In genomic region chr19:46725859-46726393, GRCh38 we compare ENCODE assay signal across 31 cellular contexts. TPM values are rescaled to one million over a fixed set of nuclear protein-coding genes. Genes with fewer than 3 reads are reported as not detected.
DNase-seq lines count a peak whose midpoint lies in the region; ATAC-seq, FAIRE-seq and TF ChIP-seq lines count a peak whose summit lies in the region.
"Had no signal": no experiment of that assay in that cellular context is flagged by ENCODE, and none has a peak within 500 bp of the region (broad histone marks: within the 10 kb centered on the region; RNA-seq: fewer than 3 reads in every experiment).

No MANE protein-coding gene starts in this region.

- H3K36me3 ChIP-seq in mammary epithelial cell (ENCODE audit: insufficient read depth, low read length): peaks cover 32% of the 10 kb centered on the region
- peaks cover 55 to 92% of the 10 kb centered on the region in 2 experiments for H3K36me3 ChIP-seq in HepG2 (replicated peaks in 1 of 2; ENCODE audit: control insufficient read depth in 1 of 2, insufficient read depth in 2 of 2, low read length in 2 of 2)

- no peaks in the 10 kb centered on the region for H3K27me3 Mint-ChIP-seq in MCF 10A (ENCODE audit: insufficient read depth, unreplicated experiment)
- no peaks in the 10 kb centered on the region; the same call in 1 of the 2 replicates for H3K27me3 Mint-ChIP-seq in WTC11 (ENCODE audit: low read depth)
- H3K27me3 Mint-ChIP-seq: activated CD4-positive, alpha-beta T cell treated with anti-CD3 and anti-CD28 coated beads for 36 hours; stimulated activated naive CD8-positive, alpha-beta T cell treated with anti-CD3 and anti-CD28 coated beads, Interleukin-15, Interleukin-2, amounts not matched to agents 100 ng/mL and 50 ng/mL, for 24 hours had no signal

- peak overlapping the region; percentile 44 for H3K27ac Mint-ChIP-seq in MCF 10A (ENCODE audit: low read depth, unreplicated experiment)
- peak overlapping the region; percentile 89 for H3K27ac Mint-ChIP-seq in WTC11
- H3K27ac Mint-ChIP-seq: activated CD4-positive, alpha-beta T cell treated with anti-CD3 and anti-CD28 coated beads for 36 hours; CD8-positive, alpha-beta T cell; stimulated activated naive CD8-positive, alpha-beta T cell treated with anti-CD3 and anti-CD28 coated beads, Interleukin-15, Interleukin-2, amounts not matched to agents 100 ng/mL and 50 ng/mL, for 24 hours; T-helper 2 cell treated with Interferon-gamma antibody and Interleukin-4, amounts not matched to agents 5 μg/mL and 100 μg/mL, for 36 hours had no signal

- peaks cover 60% of the 10 kb centered on the region for H3K36me3 Mint-ChIP-seq in MCF 10A (ENCODE audit: insufficient read depth, unreplicated experiment)
- H3K36me3 Mint-ChIP-seq in WTC11: peaks cover 54% of the 10 kb centered on the region

- H3K27me3 ChIP-seq in mammary epithelial cell (ENCODE audit: insufficient read depth, low read length): no peaks in the 10 kb centered on the region
- no peaks in the 10 kb centered on the region for H3K27me3 ChIP-seq in HepG2 (ENCODE audit: control insufficient read depth in 1 of 2, insufficient read depth in 2 of 2, low read length in 2 of 2)
- H3K27me3 ChIP-seq: esophagus muscularis mucosa, foreskin keratinocyte, heart right ventricle, thyroid gland, vagina had no signal

- no peak overlapping the region for H3K4me3 ChIP-seq in mammary epithelial cell (replicated peaks in 1 of 3; ENCODE audit: insufficient read depth in 1 of 3, low read depth in 2 of 3, low read length in 3 of 3)
- no peak overlapping the region for H3K4me3 ChIP-seq in HepG2 (replicated peaks in 1 of 3; ENCODE audit: insufficient read depth in 1 of 3, low read depth in 2 of 3, low read length in 3 of 3)
- H3K4me3 ChIP-seq: A549, coronary artery, esophagus muscularis mucosa, K562, lower lobe of right lung, thyroid gland, vagina had no signal

- H2AFZ ChIP-seq in mammary epithelial cell (ENCODE audit: low read depth, low read length) (no peak overlapping the region), HepG2 (ENCODE audit: low read length) (no peak overlapping the region)

- in situ Hi-C loops in mammary epithelial cell (cut with MboI; ENCODE audit: low sequenced_read_pairs in 2 of 2): no loop called here
- in situ Hi-C loops in HepG2 (cut with HindIII; ENCODE audit: extremely low pct_ligation_motif_present, low pct_unique_long_range_greater_than_20kb): no loop called here

- no peak for TF ChIP-seq RAD21 in HepG2 (CRISPR knock-in tag; IDR thresholded peaks at IDR 0.05)

- H3K27ac ChIP-seq in mammary epithelial cell (ENCODE audit: insufficient read depth, low read depth, low read length) (no peak overlapping the region), HepG2 (ENCODE audit: extremely low read length, insufficient read depth, low read length) (no peak overlapping the region)
- H3K27ac ChIP-seq: A549, coronary artery, esophagus muscularis mucosa, foreskin keratinocyte, lower lobe of right lung, thyroid gland, vagina had no signal

- intact Hi-C loops in MCF 10A (cut with micrococcal nuclease) (no loop called here), mammary epithelial cell (cut with micrococcal nuclease) (no loop called here), HepG2 (cut with micrococcal nuclease; ENCODE audit: unreplicated experiment) (no loop called here)

- no peak overlapping the region for H3K9ac ChIP-seq in mammary epithelial cell (ENCODE audit: insufficient read depth, low read length)
- H3K9ac ChIP-seq in HepG2 (ENCODE audit: insufficient read depth, low read depth, low read length): no peak overlapping the region

- FAIRE-seq in HepG2 (lab: Jason Lieb, UNC): no peak
- FAIRE-seq: A549, bronchial epithelial cell, K562 had no signal

- H3K4me1 Mint-ChIP-seq in MCF 10A (ENCODE audit: insufficient read depth, unreplicated experiment) (no peaks in the 10 kb centered on the region), WTC11 (peaks cover 14% of the 10 kb centered on the region)

- no peak for DNase-seq in MCF 10A (ENCODE audit: unreplicated experiment)
- no peak for DNase-seq in mammary epithelial cell
- no peak for DNase-seq in WTC11 (ENCODE audit: low spot score)
- DNase-seq in HepG2 (ENCODE audit: low spot score): no peak
- DNase-seq in NCI-H1436 (lab: John Stamatoyannopoulos, UW): no peak
- DNase-seq in DMS 273 treated with DMSO at 0.1 percent for 48 hours (lab: John Stamatoyannopoulos, UW): no peak
- DNase-seq in DMS 273 (lab: John Stamatoyannopoulos, UW; ENCODE audit: unreplicated experiment): no peak
- no peak for DNase-seq in cerebellum (ENCODE audit: low spot score)
- DNase-seq: activated CD4-positive, alpha-beta T cell treated with anti-CD3 and anti-CD28 coated beads for 36 hours; activated naive CD4-positive, alpha-beta T cell treated with Interleukin-2 at 50 U/mL for 16 hours; activated T-cell treated with anti-CD3 and anti-CD28 coated beads, Interleukin-2, amount 50 U/mL, for 1 hour; AML-193; amygdala; CD8-positive, alpha-beta T cell; foreskin keratinocyte; GF-D8; HCEC 1CT; heart right ventricle; kidney glomerular epithelial cell; lower lobe of right lung; NCI-H82; thyroid gland had no signal

- TF ChIP-seq CTCF in MCF 10A (IDR thresholded peaks at IDR 0.05; ENCODE audit: unreplicated experiment) (no peak), mammary epithelial cell (conservative IDR thresholded peaks at IDR 0.05 in 1 of 2, IDR thresholded peaks at IDR 0.05 in 1 of 2; ENCODE audit: extremely low read depth in 1 of 2, insufficient read depth in 1 of 2, low read depth in 1 of 2, low read length in 2 of 2) (no peak), WTC11 (IDR thresholded peaks at IDR 0.05) (no peak), HepG2 (CRISPR knock-in tag; IDR thresholded peaks at IDR 0.05) (no peak)

- H3K9me3 Mint-ChIP-seq in MCF 10A (ENCODE audit: unreplicated experiment) (no peaks in the 10 kb centered on the region), WTC11 (no peaks in the 10 kb centered on the region)
- H3K9me3 Mint-ChIP-seq: CD8-positive, alpha-beta T cell; stimulated activated naive CD8-positive, alpha-beta T cell treated with anti-CD3 and anti-CD28 coated beads, Interleukin-15, Interleukin-2, amounts not matched to agents 100 ng/mL and 50 ng/mL, for 24 hours; T-helper 2 cell treated with Interferon-gamma antibody and Interleukin-4, amounts not matched to agents 5 μg/mL and 100 μg/mL, for 36 hours had no signal

- TF ChIP-seq EP300 in HepG2 (IDR thresholded peaks at IDR 0.05; ENCODE audit: low read depth in 2 of 2, low read length in 2 of 2) (no peak), HepG2 (CRISPR knock-in tag; IDR thresholded peaks at IDR 0.05; ENCODE audit: borderline replicate concordance) (no peak)

- H4K20me1 ChIP-seq in mammary epithelial cell (ENCODE audit: insufficient read depth, low read length) (no peaks in the 10 kb centered on the region), HepG2 (ENCODE audit: insufficient read depth, low read length) (peaks cover 13% of the 10 kb centered on the region; the same call in 1 of the 2 replicates)

- TF ChIP-seq POLR2A in HepG2 (IDR thresholded peaks at IDR 0.05; ENCODE audit: insufficient read depth in 1 of 2, low read depth in 2 of 2, low read length in 2 of 2): no peak

- BruUV-seq in MCF 10A (replicated peaks; lab: Mats Ljungman, UMichigan) (no TSS peak), mammary epithelial cell (replicated peaks; lab: Mats Ljungman, UMichigan) (no TSS peak), HepG2 (replicated peaks; lab: Mats Ljungman, UMichigan) (no TSS peak)

- peaks cover 22% of the 10 kb centered on the region for H3K4me1 ChIP-seq in mammary epithelial cell (ENCODE audit: insufficient read depth, low read length)
- peaks cover 12% of the 10 kb centered on the region for H3K4me1 ChIP-seq in HepG2 (ENCODE audit: insufficient read depth, low read length)
- H3K4me1 ChIP-seq: foreskin keratinocyte, thyroid gland had no signal

- CTCF ChIA-PET in MCF 10A (lab: Yijun Ruan, JAX) (interaction anchor here (0.7 kb wide), 1 partner anchor 189 kb away, joined by 3 read pairs; no protein-coding TSS in a partner anchor), mammary epithelial cell (lab: Charles Lee; ENCODE audit: low non-redundant PET) (no interaction called here), WTC11 (lab: Charles Lee) (no interaction called here), HepG2 (lab: Yijun Ruan, JAX; ENCODE audit: low intra/inter-chr PET ratio, low total read pairs) (no interaction called here)

- 80% methylated on average over 7 of the region's 9 CpGs for WGBS in mammary epithelial cell (ENCODE audit: low coverage, missing lambda C conversion rate)
- 97% methylated on average over 9 of the region's 9 CpGs for WGBS in HepG2 (ENCODE audit: low lambda C conversion rate)

- POLR2A ChIA-PET in MCF 10A (lab: Yijun Ruan, JAX) (no interaction called here), WTC11 (lab: Charles Lee) (no interaction called here), HepG2 (lab: Yijun Ruan, JAX) (no interaction called here)

- H3K4me2 ChIP-seq in mammary epithelial cell (ENCODE audit: insufficient read depth, low read depth, low read length): no peak overlapping the region
- H3K4me2 ChIP-seq in HepG2 (ENCODE audit: low read depth, low read length): no peak overlapping the region
- H3K4me2 ChIP-seq: A549 had no signal

- H3K9me3 ChIP-seq in mammary epithelial cell (replicated peaks; ENCODE audit: insufficient read depth, low read length) (no peaks in the 10 kb centered on the region), HepG2 (ENCODE audit: low read length) (no peaks in the 10 kb centered on the region)
- H3K9me3 ChIP-seq: A549, esophagus muscularis mucosa, heart right ventricle, lower lobe of right lung, thyroid gland, vagina had no signal

- H3K79me2 ChIP-seq in mammary epithelial cell (ENCODE audit: insufficient read depth, low read length) (peaks cover 41% of the 10 kb centered on the region), HepG2 (ENCODE audit: insufficient read depth, low read length) (no peaks in the 10 kb centered on the region)

- dilution Hi-C loops in mammary epithelial cell (cut with HindIII; ENCODE audit: low sequenced_read_pairs): no loop called here

- H3K4me3 Mint-ChIP-seq in MCF 10A (ENCODE audit: unreplicated experiment): no peak overlapping the region
- no peak overlapping the region for H3K4me3 Mint-ChIP-seq in WTC11
- H3K4me3 Mint-ChIP-seq: activated CD4-positive, alpha-beta T cell treated with anti-CD3 and anti-CD28 coated beads for 36 hours; CD8-positive, alpha-beta T cell; stimulated activated naive CD8-positive, alpha-beta T cell treated with anti-CD3 and anti-CD28 coated beads, Interleukin-15, Interleukin-2, amounts not matched to agents 100 ng/mL and 50 ng/mL, for 24 hours; T-helper 2 cell treated with Interferon-gamma antibody and Interleukin-4, amounts not matched to agents 5 μg/mL and 100 μg/mL, for 36 hours had no signal

- ATAC-seq in WTC11 (no peak), HepG2 (no peak)
- ATAC-seq: A549; activated CD4-positive, alpha-beta T cell treated with anti-CD3 and anti-CD28 coated beads for 36 hours; CD8-positive, alpha-beta T cell; foreskin keratinocyte; heart right ventricle; K562; lower lobe of right lung; SK-N-SH treated with all-trans-retinoic acid at 6 μM for 48 hours had no signal

RNA-seq across cellular contexts. Expression of gene PRKD2, which starts 9.0 kb away (rescaled TPM):
- total RNA-seq in MCF 10A (2022) (30.4 and 35.9 TPM in 2 replicates), mammary epithelial cell (10 to 100 TPM; 20.2 to 55.5 TPM), WTC11 (2021) (78.5 to 100 TPM (median 81.5 TPM) in 3 replicates), HepG2 (2016; rRNA removed; fragmentation: Illumina TruSeq; extraction: Trizol) (6.7 and 13.2 TPM in 2 replicates), cerebellum (9.8 TPM)
- polyA plus RNA-seq in mammary epithelial cell (23.9 TPM), HepG2 (2011; rRNA removed) (7.3 and 9.2 TPM in 2 replicates)
- 21.0 TPM for polyA minus RNA-seq in mammary epithelial cell
- 3.7 and 5.6 TPM in 2 replicates for total RNA-seq in HepG2 (2016; cell fraction: cytosol; rRNA removed; fragmentation: Illumina TruSeq; extraction: Trizol; ENCODE audit: low read depth)
- total RNA-seq in HepG2 (2016; cell fraction: insoluble cytoplasmic fraction; rRNA removed; fragmentation: Illumina TruSeq; extraction: Trizol): 7.7 and 10.7 TPM in 2 replicates
- total RNA-seq in HepG2 (2016; cell fraction: membrane; rRNA removed; fragmentation: Illumina TruSeq; extraction: Trizol): 10.7 and 11.6 TPM in 2 replicates
- total RNA-seq in HepG2 (2016; cell fraction: nucleus; rRNA removed; fragmentation: Illumina TruSeq; extraction: Trizol): 9.5 and 12.7 TPM in 2 replicates
- 5.7 and 8.3 TPM in 2 replicates for polyA plus RNA-seq in HepG2 (2011; cell fraction: cytosol; rRNA removed)
- polyA plus RNA-seq in HepG2 (2011; cell fraction: nucleus; rRNA removed): 19.6 and 26.3 TPM in 2 replicates
- polyA plus RNA-seq in HepG2 (2012): 12.3 and 18.9 TPM in 2 replicates
- 4.2 and 4.7 TPM in 2 replicates for polyA plus RNA-seq in HepG2 (2016; cell fraction: cytosol; fragmentation: Illumina TruSeq; extraction: Trizol; ENCODE audit: low read depth)
- polyA plus RNA-seq in HepG2 (2016; cell fraction: insoluble cytoplasmic fraction; fragmentation: Illumina TruSeq; extraction: Trizol; ENCODE audit: low read depth): 12.5 and 12.9 TPM in 2 replicates
- 6.8 and 7.6 TPM in 2 replicates for polyA plus RNA-seq in HepG2 (2016; cell fraction: membrane; fragmentation: Illumina TruSeq; extraction: Trizol; ENCODE audit: low read depth)
- polyA plus RNA-seq in HepG2 (2016; cell fraction: nucleus; fragmentation: Illumina TruSeq; extraction: Trizol; ENCODE audit: insufficient read depth, low read depth): 26.1 and 27.2 TPM in 2 replicates
- 10.6 and 14.4 TPM in 2 replicates for polyA minus RNA-seq in HepG2 (2011; rRNA and poly(A)+ RNA removed; ENCODE audit: low replicate concordance)
- 8.2 and 11.7 TPM in 2 replicates for polyA minus RNA-seq in HepG2 (2011; cell fraction: cytosol; rRNA and poly(A)+ RNA removed)
- polyA minus RNA-seq in HepG2 (2011; cell fraction: nucleus; rRNA and poly(A)+ RNA removed): 9.1 TPM in 2 replicates

RNA-seq across cellular contexts. Expression of gene FKRP, which starts 19.9 kb away (rescaled TPM):
- 21.2 and 23.9 TPM in 2 replicates for total RNA-seq in MCF 10A (2022)
- total RNA-seq in mammary epithelial cell: 10 to 100 TPM; 15.7 to 23.4 TPM
- polyA plus RNA-seq in mammary epithelial cell: 11.7 TPM
- 18.6 TPM for polyA minus RNA-seq in mammary epithelial cell
- total RNA-seq in WTC11 (2021): 23.4 to 26.1 TPM (median 24.1 TPM) in 3 replicates
- 4.0 and 9.8 TPM in 2 replicates for total RNA-seq in HepG2 (2016; rRNA removed; fragmentation: Illumina TruSeq; extraction: Trizol)
- 1.2 and 1.9 TPM in 2 replicates for total RNA-seq in HepG2 (2016; cell fraction: cytosol; rRNA removed; fragmentation: Illumina TruSeq; extraction: Trizol; ENCODE audit: low read depth)
- 3.4 and 11.2 TPM in 2 replicates for total RNA-seq in HepG2 (2016; cell fraction: insoluble cytoplasmic fraction; rRNA removed; fragmentation: Illumina TruSeq; extraction: Trizol)
- 3.6 and 3.7 TPM in 2 replicates for total RNA-seq in HepG2 (2016; cell fraction: membrane; rRNA removed; fragmentation: Illumina TruSeq; extraction: Trizol)
- 11.2 and 11.6 TPM in 2 replicates for total RNA-seq in HepG2 (2016; cell fraction: nucleus; rRNA removed; fragmentation: Illumina TruSeq; extraction: Trizol)
- polyA plus RNA-seq in HepG2 (2011; rRNA removed): 7.3 and 9.2 TPM in 2 replicates
- polyA plus RNA-seq in HepG2 (2011; cell fraction: cytosol; rRNA removed): 7.8 and 9.7 TPM in 2 replicates
- polyA plus RNA-seq in HepG2 (2011; cell fraction: nucleus; rRNA removed): 27.5 and 33.9 TPM in 2 replicates
- polyA plus RNA-seq in HepG2 (2012): 12.4 and 17.0 TPM in 2 replicates
- polyA plus RNA-seq in HepG2 (2016; cell fraction: cytosol; fragmentation: Illumina TruSeq; extraction: Trizol; ENCODE audit: low read depth): 0.63 and 1.3 TPM in 2 replicates
- 5.1 TPM in 2 replicates for polyA plus RNA-seq in HepG2 (2016; cell fraction: insoluble cytoplasmic fraction; fragmentation: Illumina TruSeq; extraction: Trizol; ENCODE audit: low read depth)
- 1.7 and 2.3 TPM in 2 replicates for polyA plus RNA-seq in HepG2 (2016; cell fraction: membrane; fragmentation: Illumina TruSeq; extraction: Trizol; ENCODE audit: low read depth)
- polyA plus RNA-seq in HepG2 (2016; cell fraction: nucleus; fragmentation: Illumina TruSeq; extraction: Trizol; ENCODE audit: insufficient read depth, low read depth): 34.8 and 35.7 TPM in 2 replicates
- polyA minus RNA-seq in HepG2 (2011; rRNA and poly(A)+ RNA removed; ENCODE audit: low replicate concordance): 6.9 and 11.0 TPM in 2 replicates
- 7.5 and 8.8 TPM in 2 replicates for polyA minus RNA-seq in HepG2 (2011; cell fraction: cytosol; rRNA and poly(A)+ RNA removed)
- polyA minus RNA-seq in HepG2 (2011; cell fraction: nucleus; rRNA and poly(A)+ RNA removed): 10.3 and 11.5 TPM in 2 replicates
- 18.8 TPM for total RNA-seq in cerebellum

RNA-seq across cellular contexts. Expression of gene STRN4, which starts 20.3 kb away (rescaled TPM):
- total RNA-seq in MCF 10A (2022) (90.1 and 92.3 TPM in 2 replicates), mammary epithelial cell (10 to 100 TPM; 59.2 to 92.4 TPM), WTC11 (2021) (126 to 144 TPM (median 137 TPM) in 3 replicates), HepG2 (2016; rRNA removed; fragmentation: Illumina TruSeq; extraction: Trizol) (32.2 and 43.1 TPM in 2 replicates), cerebellum (73.6 TPM)
- polyA plus RNA-seq in mammary epithelial cell (56.3 TPM), HepG2 (2011; rRNA removed) (57.3 and 80.7 TPM in 2 replicates)
- polyA minus RNA-seq in mammary epithelial cell: 72.5 TPM
- 13.6 and 15.4 TPM in 2 replicates for total RNA-seq in HepG2 (2016; cell fraction: cytosol; rRNA removed; fragmentation: Illumina TruSeq; extraction: Trizol; ENCODE audit: low read depth)
- 25.7 and 41.7 TPM in 2 replicates for total RNA-seq in HepG2 (2016; cell fraction: insoluble cytoplasmic fraction; rRNA removed; fragmentation: Illumina TruSeq; extraction: Trizol)
- total RNA-seq in HepG2 (2016; cell fraction: membrane; rRNA removed; fragmentation: Illumina TruSeq; extraction: Trizol): 30.2 and 30.9 TPM in 2 replicates
- total RNA-seq in HepG2 (2016; cell fraction: nucleus; rRNA removed; fragmentation: Illumina TruSeq; extraction: Trizol): 30.6 and 31.6 TPM in 2 replicates
- polyA plus RNA-seq in HepG2 (2011; cell fraction: cytosol; rRNA removed): 34.2 and 64.8 TPM in 2 replicates
- polyA plus RNA-seq in HepG2 (2011; cell fraction: nucleus; rRNA removed): 266 and 313 TPM in 2 replicates
- polyA plus RNA-seq in HepG2 (2012): 35.6 and 48.5 TPM in 2 replicates
- 8.5 and 9.3 TPM in 2 replicates for polyA plus RNA-seq in HepG2 (2016; cell fraction: cytosol; fragmentation: Illumina TruSeq; extraction: Trizol; ENCODE audit: low read depth)
- 34.1 and 37.8 TPM in 2 replicates for polyA plus RNA-seq in HepG2 (2016; cell fraction: insoluble cytoplasmic fraction; fragmentation: Illumina TruSeq; extraction: Trizol; ENCODE audit: low read depth)
- polyA plus RNA-seq in HepG2 (2016; cell fraction: membrane; fragmentation: Illumina TruSeq; extraction: Trizol; ENCODE audit: low read depth): 21.1 and 23.2 TPM in 2 replicates
- polyA plus RNA-seq in HepG2 (2016; cell fraction: nucleus; fragmentation: Illumina TruSeq; extraction: Trizol; ENCODE audit: insufficient read depth, low read depth): 78.0 and 78.1 TPM in 2 replicates
- 47.8 and 141 TPM in 2 replicates for polyA minus RNA-seq in HepG2 (2011; rRNA and poly(A)+ RNA removed; ENCODE audit: low replicate concordance)
- polyA minus RNA-seq in HepG2 (2011; cell fraction: cytosol; rRNA and poly(A)+ RNA removed): 30.6 and 39.4 TPM in 2 replicates
- polyA minus RNA-seq in HepG2 (2011; cell fraction: nucleus; rRNA and poly(A)+ RNA removed): 37.0 and 47.4 TPM in 2 replicates
